1 cellular context compared by ENCODE assay signal in the genomic region with DNA sequence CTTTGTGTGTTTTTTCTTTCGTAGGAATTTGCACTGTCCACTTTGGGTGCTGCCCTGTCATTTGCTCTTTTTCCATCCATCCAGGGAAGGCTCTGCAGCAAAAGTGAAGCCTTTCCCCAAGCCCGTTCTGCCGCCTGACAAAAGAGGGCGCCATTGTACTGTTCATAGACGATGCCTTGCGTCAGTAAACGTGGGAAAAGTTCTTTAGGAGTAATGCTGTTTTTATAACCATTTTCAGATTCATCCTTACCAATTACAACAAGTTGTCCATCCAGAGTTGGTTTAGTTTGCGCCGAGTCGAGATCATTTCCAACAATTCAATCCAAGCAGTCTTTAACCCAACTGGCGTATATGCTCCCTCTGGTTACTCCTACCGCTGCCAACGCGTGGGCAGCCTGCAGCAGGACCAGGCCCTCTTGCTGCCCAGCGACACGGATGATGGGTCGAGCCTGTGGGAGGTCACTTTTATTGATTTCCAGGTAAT.
TF ChIP-seq lines count a peak whose summit lies in the region.

No MANE protein-coding gene starts in this region.

TF ChIP-seq in K562, 482 proteins besides CTCF, POLR2A, EP300 and RAD21 (continued from another document and continues in another):
- TF ChIP-seq, protein P1, sequence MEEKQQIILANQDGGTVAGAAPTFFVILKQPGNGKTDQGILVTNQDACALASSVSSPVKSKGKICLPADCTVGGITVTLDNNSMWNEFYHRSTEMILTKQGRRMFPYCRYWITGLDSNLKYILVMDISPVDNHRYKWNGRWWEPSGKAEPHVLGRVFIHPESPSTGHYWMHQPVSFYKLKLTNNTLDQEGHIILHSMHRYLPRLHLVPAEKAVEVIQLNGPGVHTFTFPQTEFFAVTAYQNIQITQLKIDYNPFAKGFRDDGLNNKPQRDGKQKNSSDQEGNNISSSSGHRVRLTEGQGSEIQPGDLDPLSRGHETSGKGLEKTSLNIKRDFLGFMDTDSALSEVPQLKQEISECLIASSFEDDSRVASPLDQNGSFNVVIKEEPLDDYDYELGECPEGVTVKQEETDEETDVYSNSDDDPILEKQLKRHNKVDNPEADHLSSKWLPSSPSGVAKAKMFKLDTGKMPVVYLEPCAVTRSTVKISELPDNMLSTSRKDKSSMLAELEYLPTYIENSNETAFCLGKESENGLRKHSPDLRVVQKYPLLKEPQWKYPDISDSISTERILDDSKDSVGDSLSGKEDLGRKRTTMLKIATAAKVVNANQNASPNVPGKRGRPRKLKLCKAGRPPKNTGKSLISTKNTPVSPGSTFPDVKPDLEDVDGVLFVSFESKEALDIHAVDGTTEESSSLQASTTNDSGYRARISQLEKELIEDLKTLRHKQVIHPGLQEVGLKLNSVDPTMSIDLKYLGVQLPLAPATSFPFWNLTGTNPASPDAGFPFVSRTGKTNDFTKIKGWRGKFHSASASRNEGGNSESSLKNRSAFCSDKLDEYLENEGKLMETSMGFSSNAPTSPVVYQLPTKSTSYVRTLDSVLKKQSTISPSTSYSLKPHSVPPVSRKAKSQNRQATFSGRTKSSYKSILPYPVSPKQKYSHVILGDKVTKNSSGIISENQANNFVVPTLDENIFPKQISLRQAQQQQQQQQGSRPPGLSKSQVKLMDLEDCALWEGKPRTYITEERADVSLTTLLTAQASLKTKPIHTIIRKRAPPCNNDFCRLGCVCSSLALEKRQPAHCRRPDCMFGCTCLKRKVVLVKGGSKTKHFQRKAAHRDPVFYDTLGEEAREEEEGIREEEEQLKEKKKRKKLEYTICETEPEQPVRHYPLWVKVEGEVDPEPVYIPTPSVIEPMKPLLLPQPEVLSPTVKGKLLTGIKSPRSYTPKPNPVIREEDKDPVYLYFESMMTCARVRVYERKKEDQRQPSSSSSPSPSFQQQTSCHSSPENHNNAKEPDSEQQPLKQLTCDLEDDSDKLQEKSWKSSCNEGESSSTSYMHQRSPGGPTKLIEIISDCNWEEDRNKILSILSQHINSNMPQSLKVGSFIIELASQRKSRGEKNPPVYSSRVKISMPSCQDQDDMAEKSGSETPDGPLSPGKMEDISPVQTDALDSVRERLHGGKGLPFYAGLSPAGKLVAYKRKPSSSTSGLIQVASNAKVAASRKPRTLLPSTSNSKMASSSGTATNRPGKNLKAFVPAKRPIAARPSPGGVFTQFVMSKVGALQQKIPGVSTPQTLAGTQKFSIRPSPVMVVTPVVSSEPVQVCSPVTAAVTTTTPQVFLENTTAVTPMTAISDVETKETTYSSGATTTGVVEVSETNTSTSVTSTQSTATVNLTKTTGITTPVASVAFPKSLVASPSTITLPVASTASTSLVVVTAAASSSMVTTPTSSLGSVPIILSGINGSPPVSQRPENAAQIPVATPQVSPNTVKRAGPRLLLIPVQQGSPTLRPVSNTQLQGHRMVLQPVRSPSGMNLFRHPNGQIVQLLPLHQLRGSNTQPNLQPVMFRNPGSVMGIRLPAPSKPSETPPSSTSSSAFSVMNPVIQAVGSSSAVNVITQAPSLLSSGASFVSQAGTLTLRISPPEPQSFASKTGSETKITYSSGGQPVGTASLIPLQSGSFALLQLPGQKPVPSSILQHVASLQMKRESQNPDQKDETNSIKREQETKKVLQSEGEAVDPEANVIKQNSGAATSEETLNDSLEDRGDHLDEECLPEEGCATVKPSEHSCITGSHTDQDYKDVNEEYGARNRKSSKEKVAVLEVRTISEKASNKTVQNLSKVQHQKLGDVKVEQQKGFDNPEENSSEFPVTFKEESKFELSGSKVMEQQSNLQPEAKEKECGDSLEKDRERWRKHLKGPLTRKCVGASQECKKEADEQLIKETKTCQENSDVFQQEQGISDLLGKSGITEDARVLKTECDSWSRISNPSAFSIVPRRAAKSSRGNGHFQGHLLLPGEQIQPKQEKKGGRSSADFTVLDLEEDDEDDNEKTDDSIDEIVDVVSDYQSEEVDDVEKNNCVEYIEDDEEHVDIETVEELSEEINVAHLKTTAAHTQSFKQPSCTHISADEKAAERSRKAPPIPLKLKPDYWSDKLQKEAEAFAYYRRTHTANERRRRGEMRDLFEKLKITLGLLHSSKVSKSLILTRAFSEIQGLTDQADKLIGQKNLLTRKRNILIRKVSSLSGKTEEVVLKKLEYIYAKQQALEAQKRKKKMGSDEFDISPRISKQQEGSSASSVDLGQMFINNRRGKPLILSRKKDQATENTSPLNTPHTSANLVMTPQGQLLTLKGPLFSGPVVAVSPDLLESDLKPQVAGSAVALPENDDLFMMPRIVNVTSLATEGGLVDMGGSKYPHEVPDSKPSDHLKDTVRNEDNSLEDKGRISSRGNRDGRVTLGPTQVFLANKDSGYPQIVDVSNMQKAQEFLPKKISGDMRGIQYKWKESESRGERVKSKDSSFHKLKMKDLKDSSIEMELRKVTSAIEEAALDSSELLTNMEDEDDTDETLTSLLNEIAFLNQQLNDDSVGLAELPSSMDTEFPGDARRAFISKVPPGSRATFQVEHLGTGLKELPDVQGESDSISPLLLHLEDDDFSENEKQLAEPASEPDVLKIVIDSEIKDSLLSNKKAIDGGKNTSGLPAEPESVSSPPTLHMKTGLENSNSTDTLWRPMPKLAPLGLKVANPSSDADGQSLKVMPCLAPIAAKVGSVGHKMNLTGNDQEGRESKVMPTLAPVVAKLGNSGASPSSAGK (IDR thresholded peaks at IDR 0.05): no peak
- TF ChIP-seq, protein P2, sequence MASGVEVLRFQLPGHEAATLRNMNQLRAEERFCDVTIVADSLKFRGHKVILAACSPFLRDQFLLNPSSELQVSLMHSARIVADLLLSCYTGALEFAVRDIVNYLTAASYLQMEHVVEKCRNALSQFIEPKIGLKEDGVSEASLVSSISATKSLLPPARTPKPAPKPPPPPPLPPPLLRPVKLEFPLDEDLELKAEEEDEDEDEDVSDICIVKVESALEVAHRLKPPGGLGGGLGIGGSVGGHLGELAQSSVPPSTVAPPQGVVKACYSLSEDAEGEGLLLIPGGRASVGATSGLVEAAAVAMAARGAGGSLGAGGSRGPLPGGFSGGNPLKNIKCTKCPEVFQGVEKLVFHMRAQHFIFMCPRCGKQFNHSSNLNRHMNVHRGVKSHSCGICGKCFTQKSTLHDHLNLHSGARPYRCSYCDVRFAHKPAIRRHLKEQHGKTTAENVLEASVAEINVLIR (CRISPR knock-in tag; IDR thresholded peaks at IDR 0.05): no peak
- TF ChIP-seq ZNF41 (CRISPR knock-in tag; conservative IDR thresholded peaks at IDR 0.05) (no peak), ZNF431 (CRISPR knock-in tag; IDR thresholded peaks at IDR 0.05) (no peak), RBM39 (optimal IDR thresholded peaks at IDR 0.05; ENCODE audit: low read depth, low read length) (no peak), XRCC4 (IDR thresholded peaks at IDR 0.05; ENCODE audit: extremely low read depth, insufficient read depth, insufficient read length) (no peak), SIX5 (IDR thresholded peaks at IDR 0.05; ENCODE audit: borderline replicate concordance in 1 of 2, insufficient read depth in 1 of 2, low read depth in 1 of 2, low read length in 2 of 2) (no peak), ZNF354B (CRISPR knock-in tag; IDR thresholded peaks at IDR 0.05) (no peak)
- TF ChIP-seq, protein P3, sequence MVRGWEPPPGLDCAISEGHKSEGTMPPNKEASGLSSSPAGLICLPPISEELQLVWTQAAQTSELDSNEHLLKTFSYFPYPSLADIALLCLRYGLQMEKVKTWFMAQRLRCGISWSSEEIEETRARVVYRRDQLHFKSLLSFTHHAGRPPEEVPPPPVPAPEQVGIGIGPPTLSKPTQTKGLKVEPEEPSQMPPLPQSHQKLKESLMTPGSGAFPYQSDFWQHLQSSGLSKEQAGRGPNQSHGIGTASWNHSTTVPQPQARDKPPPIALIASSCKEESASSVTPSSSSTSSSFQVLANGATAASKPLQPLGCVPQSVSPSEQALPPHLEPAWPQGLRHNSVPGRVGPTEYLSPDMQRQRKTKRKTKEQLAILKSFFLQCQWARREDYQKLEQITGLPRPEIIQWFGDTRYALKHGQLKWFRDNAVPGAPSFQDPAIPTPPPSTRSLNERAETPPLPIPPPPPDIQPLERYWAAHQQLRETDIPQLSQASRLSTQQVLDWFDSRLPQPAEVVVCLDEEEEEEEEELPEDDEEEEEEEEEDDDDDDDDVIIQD (CRISPR knock-in tag; IDR thresholded peaks at IDR 0.05): no peak
- TF ChIP-seq, protein P4, sequence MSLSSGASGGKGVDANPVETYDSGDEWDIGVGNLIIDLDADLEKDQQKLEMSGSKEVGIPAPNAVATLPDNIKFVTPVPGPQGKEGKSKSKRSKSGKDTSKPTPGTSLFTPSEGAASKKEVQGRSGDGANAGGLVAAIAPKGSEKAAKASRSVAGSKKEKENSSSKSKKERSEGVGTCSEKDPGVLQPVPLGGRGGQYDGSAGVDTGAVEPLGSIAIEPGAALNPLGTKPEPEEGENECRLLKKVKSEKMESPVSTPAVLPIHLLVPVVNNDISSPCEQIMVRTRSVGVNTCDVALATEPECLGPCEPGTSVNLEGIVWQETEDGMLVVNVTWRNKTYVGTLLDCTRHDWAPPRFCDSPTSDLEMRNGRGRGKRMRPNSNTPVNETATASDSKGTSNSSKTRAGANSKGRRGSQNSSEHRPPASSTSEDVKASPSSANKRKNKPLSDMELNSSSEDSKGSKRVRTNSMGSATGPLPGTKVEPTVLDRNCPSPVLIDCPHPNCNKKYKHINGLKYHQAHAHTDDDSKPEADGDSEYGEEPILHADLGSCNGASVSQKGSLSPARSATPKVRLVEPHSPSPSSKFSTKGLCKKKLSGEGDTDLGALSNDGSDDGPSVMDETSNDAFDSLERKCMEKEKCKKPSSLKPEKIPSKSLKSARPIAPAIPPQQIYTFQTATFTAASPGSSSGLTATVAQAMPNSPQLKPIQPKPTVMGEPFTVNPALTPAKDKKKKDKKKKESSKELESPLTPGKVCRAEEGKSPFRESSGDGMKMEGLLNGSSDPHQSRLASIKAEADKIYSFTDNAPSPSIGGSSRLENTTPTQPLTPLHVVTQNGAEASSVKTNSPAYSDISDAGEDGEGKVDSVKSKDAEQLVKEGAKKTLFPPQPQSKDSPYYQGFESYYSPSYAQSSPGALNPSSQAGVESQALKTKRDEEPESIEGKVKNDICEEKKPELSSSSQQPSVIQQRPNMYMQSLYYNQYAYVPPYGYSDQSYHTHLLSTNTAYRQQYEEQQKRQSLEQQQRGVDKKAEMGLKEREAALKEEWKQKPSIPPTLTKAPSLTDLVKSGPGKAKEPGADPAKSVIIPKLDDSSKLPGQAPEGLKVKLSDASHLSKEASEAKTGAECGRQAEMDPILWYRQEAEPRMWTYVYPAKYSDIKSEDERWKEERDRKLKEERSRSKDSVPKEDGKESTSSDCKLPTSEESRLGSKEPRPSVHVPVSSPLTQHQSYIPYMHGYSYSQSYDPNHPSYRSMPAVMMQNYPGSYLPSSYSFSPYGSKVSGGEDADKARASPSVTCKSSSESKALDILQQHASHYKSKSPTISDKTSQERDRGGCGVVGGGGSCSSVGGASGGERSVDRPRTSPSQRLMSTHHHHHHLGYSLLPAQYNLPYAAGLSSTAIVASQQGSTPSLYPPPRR (CRISPR knock-in tag; IDR thresholded peaks at IDR 0.05; ENCODE audit: borderline replicate concordance): no peak
- TF ChIP-seq, protein P5, sequence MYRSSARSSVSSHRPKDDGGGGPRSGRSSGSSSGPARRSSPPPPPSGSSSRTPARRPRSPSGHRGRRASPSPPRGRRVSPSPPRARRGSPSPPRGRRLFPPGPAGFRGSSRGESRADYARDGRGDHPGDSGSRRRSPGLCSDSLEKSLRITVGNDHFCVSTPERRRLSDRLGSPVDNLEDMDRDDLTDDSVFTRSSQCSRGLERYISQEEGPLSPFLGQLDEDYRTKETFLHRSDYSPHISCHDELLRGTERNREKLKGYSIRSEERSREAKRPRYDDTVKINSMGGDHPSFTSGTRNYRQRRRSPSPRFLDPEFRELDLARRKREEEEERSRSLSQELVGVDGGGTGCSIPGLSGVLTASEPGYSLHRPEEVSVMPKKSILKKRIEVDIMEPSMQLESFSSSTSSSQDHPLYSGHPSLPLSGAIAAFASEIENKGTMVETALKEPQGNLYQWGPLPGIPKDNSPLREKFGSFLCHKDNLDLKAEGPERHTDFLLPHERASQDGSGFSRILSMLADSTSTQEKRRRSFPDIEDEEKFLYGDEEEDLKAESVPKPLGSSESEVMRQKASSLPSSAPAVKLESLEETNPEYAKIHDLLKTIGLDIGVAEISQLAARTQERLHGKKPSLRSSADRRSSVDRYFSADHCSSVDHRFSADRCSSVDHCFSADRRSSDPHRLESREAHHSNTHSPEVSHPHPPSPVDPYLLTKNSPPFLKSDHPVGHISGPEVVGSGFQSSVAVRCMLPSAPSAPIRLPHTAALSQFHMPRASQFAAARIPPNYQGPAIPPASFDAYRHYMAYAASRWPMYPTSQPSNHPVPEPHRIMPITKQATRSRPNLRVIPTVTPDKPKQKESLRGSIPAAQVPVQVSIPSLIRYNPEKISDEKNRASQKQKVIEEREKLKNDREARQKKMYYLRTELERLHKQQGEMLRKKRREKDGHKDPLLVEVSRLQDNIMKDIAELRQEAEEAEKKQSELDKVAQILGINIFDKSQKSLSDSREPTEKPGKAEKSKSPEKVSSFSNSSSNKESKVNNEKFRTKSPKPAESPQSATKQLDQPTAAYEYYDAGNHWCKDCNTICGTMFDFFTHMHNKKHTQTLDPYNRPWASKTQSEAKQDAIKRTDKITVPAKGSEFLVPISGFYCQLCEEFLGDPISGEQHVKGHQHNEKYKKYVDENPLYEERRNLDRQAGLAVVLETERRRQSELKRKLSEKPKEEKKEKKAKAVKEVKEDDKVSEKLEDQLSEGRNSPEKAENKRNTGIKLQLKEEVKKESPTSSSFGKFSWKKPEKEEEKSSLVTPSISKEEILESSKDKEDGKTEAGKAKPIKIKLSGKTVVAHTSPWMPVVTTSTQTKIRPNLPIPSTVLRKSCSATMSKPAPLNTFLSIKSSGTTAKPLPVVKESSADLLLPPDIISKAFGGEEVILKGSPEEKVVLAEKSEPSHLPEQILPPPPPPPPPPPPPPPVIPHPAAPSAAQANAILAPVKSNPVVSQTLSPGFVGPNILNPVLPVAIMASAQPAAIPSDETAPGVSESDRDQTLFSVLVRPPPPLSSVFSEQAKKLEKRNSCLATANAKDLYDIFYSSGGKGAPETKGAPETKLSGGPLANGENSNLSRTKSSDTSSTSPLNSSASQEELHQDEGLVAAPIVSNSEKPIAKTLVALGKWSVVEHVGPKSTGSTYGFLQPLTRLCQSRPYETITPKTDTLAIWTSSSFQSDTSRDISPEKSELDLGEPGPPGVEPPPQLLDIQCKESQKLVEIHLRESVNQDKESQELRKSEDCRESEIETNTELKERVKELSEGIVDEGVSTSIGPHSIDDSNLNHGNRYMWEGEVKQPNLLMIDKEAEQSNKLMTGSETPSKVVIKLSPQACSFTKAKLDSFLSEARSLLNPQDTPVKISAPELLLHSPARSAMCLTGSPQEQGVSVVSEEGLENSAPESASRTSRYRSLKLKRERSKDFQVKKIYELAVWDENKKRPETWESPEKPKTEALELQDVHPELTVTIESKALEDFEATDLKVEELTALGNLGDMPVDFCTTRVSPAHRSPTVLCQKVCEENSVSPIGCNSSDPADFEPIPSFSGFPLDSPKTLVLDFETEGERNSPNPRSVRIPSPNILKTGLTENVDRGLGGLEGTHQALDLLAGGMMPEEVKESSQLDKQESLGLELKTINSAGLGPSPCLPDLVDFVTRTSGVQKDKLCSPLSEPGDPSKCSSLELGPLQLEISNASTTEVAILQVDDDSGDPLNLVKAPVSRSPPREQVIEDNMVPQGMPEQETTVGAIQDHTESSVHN (IDR thresholded peaks at IDR 0.05; ENCODE audit: borderline replicate concordance in 1 of 2, low read depth in 1 of 2): no peak
